Comparison of ENCODE assay signal across 10 cellular contexts in the genomic region with DNA sequence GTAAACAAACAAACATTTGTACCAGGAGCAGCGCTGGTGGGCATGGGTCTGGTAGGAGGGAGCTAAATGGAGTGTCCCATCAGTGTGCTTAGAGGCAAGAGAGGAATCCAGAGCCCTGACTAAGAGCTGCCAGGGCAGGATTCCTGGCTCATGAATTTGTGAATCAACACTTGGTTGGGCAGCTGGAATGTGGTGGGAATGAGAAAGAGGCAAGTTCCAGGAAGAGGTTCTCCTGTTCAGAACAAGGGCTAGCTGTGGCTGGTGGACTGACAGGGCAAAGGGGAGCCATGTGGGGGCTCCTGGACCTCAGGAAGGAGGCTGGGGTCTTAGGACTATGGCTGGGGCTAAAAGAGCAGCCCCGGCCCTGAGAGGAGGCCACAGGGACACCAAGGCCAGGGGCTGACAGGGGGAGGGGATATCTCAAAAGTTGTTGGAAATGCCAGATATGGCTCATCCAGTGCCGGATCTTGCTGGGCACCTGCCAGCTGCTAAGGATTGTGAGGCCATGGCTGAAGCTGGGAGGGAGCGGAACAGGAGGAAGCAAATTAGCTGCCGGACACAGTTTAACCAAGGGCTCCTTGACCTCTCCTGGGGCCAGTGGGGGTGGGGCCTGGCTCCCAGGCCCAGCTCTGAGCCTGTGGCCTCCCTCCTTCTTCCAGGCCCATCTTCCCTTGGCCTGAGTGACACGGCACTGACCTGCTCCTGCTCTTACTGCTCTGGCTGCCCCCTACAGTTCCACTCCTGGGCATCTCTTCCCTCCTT. TPM values are rescaled to one million over a fixed set of nuclear protein-coding genes. Genes with fewer than 3 reads are reported as not detected.
DNase-seq lines count a peak whose midpoint lies in the region; ATAC-seq and TF ChIP-seq lines count a peak whose summit lies in the region.
"Had no signal": no experiment of that assay in that cellular context is flagged by ENCODE, and none has a peak within 500 bp of the region (broad histone marks: within the 10 kb centered on the region; RNA-seq: fewer than 3 reads in every experiment).

No MANE protein-coding gene starts in this region.

- BruUV-seq in Panc1 (replicated peaks; lab: Mats Ljungman, UMichigan), result no TSS peak

- H3K4me1 ChIP-seq in Panc1 (ENCODE audit: control insufficient read depth, insufficient read depth, low read length), result peaks cover 19% of the 10 kb centered on the region

- intact Hi-C loops in Panc1 (cut with micrococcal nuclease; ENCODE audit: unreplicated experiment), result no loop called here

- peaks cover 16% of the 10 kb centered on the region for H3K4me1 Mint-ChIP-seq in nephron
- H3K4me1 Mint-ChIP-seq in naive thymus-derived CD8-positive, alpha-beta T cell, result peaks cover 0 to 1% (median 0%) of the 10 kb centered on the region in 4 donors

- peaks cover 3% of the 10 kb centered on the region for H3K9me3 Mint-ChIP-seq in nephron
- H3K9me3 Mint-ChIP-seq in naive thymus-derived CD8-positive, alpha-beta T cell, result no peaks in the 10 kb centered on the region

- no peaks in the 10 kb centered on the region for H3K9me3 ChIP-seq in Panc1 (ENCODE audit: control insufficient read depth, insufficient read depth, low read depth, low read length)

- H3K36me3 Mint-ChIP-seq in nephron (ENCODE audit: low read depth), result no peaks in the 10 kb centered on the region
- H3K36me3 Mint-ChIP-seq in naive thymus-derived CD8-positive, alpha-beta T cell, result no peaks in the 10 kb centered on the region

- H3K27ac ChIP-seq in Panc1 (ENCODE audit: low read length) (peak overlapping the region; percentile 76), epithelial cell of prostate (peak overlapping the region; percentile 81)

- POLR2A ChIA-PET in Panc1 (lab: Charles Lee), result no interaction called here
- POLR2A ChIA-PET in naive thymus-derived CD8-positive, alpha-beta T cell (lab: Charles Lee), result no interaction called here

- no peak overlapping the region for H3K4me3 ChIP-seq in Panc1 (ENCODE audit: low read depth in 2 of 2, low read length in 2 of 2)

- DNase-seq in AG08396 (ENCODE audit: low spot score) (peak; percentile 85), Panc1 (ENCODE audit: low read depth, low spot score) (no peak), epithelial cell of prostate (ENCODE audit: low read depth, low spot score) (peak; percentile 59), DMS 273 (lab: John Stamatoyannopoulos, UW; ENCODE audit: unreplicated experiment) (no peak)
- DNase-seq in naive thymus-derived CD8-positive, alpha-beta T cell, result no peak
- DNase-seq: activated T-cell treated with anti-CD3 and anti-CD28 coated beads, Interleukin-2, amount 50 U/mL, for 1 hour had no signal

- no peak overlapping the region for H3K4me3 Mint-ChIP-seq in nephron
- H3K4me3 Mint-ChIP-seq in naive thymus-derived CD8-positive, alpha-beta T cell, result no peak overlapping the region

- CTCF ChIA-PET in Panc1 (lab: Charles Lee), result no interaction called here

- H3K27me3 Mint-ChIP-seq in nephron (ENCODE audit: low read depth), result no peaks in the 10 kb centered on the region
- peaks cover 0 to 8% (median 4%) of the 10 kb centered on the region in 5 donors for H3K27me3 Mint-ChIP-seq in naive thymus-derived CD8-positive, alpha-beta T cell

- peak; percentile 90 for ATAC-seq in Panc1
- no peak for ATAC-seq in naive thymus-derived CD8-positive, alpha-beta T cell
- ATAC-seq in GM21825 (IDR thresholded peaks at IDR 0.05; ENCODE audit: unreplicated experiment), result no peak
- no peak for ATAC-seq in HG03354 (IDR thresholded peaks at IDR 0.05; ENCODE audit: poor library complexity, severe bottlenecking, unreplicated experiment)

- peak overlapping the region; percentile 94 to 98 (median 97) for H3K27ac Mint-ChIP-seq in nephron
- peak overlapping the region in 2 of 10 donors; percentile 11 to 60 for H3K27ac Mint-ChIP-seq in naive thymus-derived CD8-positive, alpha-beta T cell

- TF ChIP-seq CTCF in Panc1 (IDR thresholded peaks at IDR 0.05) (no peak), nephron (IDR thresholded peaks at IDR 0.05; ENCODE audit: unreplicated experiment in 3 of 3) (no peak)

- H3K27me3 ChIP-seq in Panc1 (ENCODE audit: control insufficient read depth, insufficient read depth, low read length), result no peaks in the 10 kb centered on the region

- in situ Hi-C loops in Panc1 (cut with HindIII; ENCODE audit: low pct_unique_long_range_greater_than_20kb, low sequenced_read_pairs), result no loop called here

- H3K36me3 ChIP-seq in Panc1 (ENCODE audit: control insufficient read depth, insufficient read depth, low read length), result no peaks in the 10 kb centered on the region

RNA-seq across cellular contexts. Expression of a gene that starts 14.6 kb away (rescaled TPM):
- 0.59 TPM for total RNA-seq in Panc1 (2021; ENCODE audit: unreplicated experiment)
- polyA plus RNA-seq in Panc1 (2012; ENCODE audit: insufficient read length), result 0.45 TPM
- total RNA-seq in naive thymus-derived CD8-positive, alpha-beta T cell, result under 1 TPM in 1 of 2 experiments, not detected in 1; 0.52 TPM
- polyA plus RNA-seq in naive thymus-derived CD8-positive, alpha-beta T cell, result not detected
- total RNA-seq: NCI-H460 had no signal

RNA-seq across cellular contexts. Expression of a gene that starts 39.4 kb away (rescaled TPM):
- total RNA-seq in Panc1 (2021; ENCODE audit: unreplicated experiment), result 2.4 TPM
- polyA plus RNA-seq in Panc1 (2012; ENCODE audit: insufficient read length), result 2.0 TPM
- not detected for total RNA-seq in naive thymus-derived CD8-positive, alpha-beta T cell
- polyA plus RNA-seq in naive thymus-derived CD8-positive, alpha-beta T cell, result not detected
- total RNA-seq: NCI-H460 had no signal

RNA-seq across cellular contexts. Expression of a gene that starts 50.6 kb away (rescaled TPM):
- total RNA-seq in Panc1 (2021; ENCODE audit: unreplicated experiment), result 43.2 TPM
- 52.5 TPM for polyA plus RNA-seq in Panc1 (2012; ENCODE audit: insufficient read length)
- not detected for total RNA-seq in naive thymus-derived CD8-positive, alpha-beta T cell
- under 1 TPM in 1 of 3 donors, not detected in 2; 0.19 TPM for polyA plus RNA-seq in naive thymus-derived CD8-positive, alpha-beta T cell

Comparison
In these comparisons a context has a peak if more than half of its experiments do, and no peak if none do; other contexts are left out.
1. DNase-seq: peak in AG08396 (single experiment) and epithelial cell of prostate (single experiment); none in Panc1 (single experiment), DMS 273 (single experiment) and naive thymus-derived CD8-positive, alpha-beta T cell (0 of 10).
2. RNA of a gene that starts 50.6 kb away (total RNA-seq): 43.2 TPM in Panc1 (single experiment); not detected in naive thymus-derived CD8-positive, alpha-beta T cell; every median in the first group is over 10 times any median in the second.